ENCODE assay signal across 1 cellular context in the genomic region with DNA sequence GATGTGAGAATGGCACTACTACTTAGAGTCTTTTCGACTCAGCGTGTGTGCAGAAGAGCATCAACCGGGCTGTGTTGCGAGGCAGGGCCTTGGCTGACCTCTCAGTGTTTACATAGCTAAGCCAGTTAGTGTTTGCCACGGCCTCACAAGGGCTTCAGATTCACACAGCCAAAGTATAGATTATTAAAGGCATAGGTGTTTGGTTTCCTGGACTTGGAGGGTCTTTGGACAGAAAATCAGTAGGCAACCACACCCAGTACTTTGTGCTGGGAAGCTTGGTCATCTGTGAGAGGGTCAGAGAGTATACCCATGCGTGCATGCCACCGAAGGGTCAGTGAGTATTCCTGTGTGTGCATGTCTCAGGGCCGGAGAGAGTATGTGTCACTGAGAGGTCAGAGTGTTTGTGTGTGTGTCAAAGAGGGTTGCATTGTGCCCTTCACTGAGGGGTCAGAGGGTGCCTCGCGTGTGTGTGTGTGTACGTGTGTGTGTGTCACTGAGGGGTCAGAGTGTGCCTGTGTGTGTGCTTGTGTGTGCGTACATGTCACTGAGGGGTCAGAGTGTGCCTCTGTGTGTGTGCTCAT.
TF ChIP-seq lines count a peak whose summit lies in the region.

No MANE protein-coding gene starts in this region.

TF ChIP-seq in HepG2, 621 proteins besides CTCF, POLR2A, EP300 and RAD21 (continued from another document and continues in another):
- TF ChIP-seq, protein P1, sequence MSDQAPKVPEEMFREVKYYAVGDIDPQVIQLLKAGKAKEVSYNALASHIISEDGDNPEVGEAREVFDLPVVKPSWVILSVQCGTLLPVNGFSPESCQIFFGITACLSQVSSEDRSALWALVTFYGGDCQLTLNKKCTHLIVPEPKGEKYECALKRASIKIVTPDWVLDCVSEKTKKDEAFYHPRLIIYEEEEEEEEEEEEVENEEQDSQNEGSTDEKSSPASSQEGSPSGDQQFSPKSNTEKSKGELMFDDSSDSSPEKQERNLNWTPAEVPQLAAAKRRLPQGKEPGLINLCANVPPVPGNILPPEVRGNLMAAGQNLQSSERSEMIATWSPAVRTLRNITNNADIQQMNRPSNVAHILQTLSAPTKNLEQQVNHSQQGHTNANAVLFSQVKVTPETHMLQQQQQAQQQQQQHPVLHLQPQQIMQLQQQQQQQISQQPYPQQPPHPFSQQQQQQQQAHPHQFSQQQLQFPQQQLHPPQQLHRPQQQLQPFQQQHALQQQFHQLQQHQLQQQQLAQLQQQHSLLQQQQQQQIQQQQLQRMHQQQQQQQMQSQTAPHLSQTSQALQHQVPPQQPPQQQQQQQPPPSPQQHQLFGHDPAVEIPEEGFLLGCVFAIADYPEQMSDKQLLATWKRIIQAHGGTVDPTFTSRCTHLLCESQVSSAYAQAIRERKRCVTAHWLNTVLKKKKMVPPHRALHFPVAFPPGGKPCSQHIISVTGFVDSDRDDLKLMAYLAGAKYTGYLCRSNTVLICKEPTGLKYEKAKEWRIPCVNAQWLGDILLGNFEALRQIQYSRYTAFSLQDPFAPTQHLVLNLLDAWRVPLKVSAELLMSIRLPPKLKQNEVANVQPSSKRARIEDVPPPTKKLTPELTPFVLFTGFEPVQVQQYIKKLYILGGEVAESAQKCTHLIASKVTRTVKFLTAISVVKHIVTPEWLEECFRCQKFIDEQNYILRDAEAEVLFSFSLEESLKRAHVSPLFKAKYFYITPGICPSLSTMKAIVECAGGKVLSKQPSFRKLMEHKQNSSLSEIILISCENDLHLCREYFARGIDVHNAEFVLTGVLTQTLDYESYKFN (CRISPR knock-in tag; conservative IDR thresholded peaks at IDR 0.05) = peak; percentile 70
- TF ChIP-seq HNF4A (CRISPR knock-in tag; IDR thresholded peaks at IDR 0.05) (peak; percentile 10; the same call in 1 of the 2 replicates), ZNF839 (CRISPR knock-in tag; IDR thresholded peaks at IDR 0.05; ENCODE audit: borderline replicate concordance) (0 out of 2 replicates have a peak, but pooled peaks have one; percentile 61), BRCA1 (CRISPR knock-in tag; IDR thresholded peaks at IDR 0.05) (no peak), TAF1 (CRISPR knock-in tag; IDR thresholded peaks at IDR 0.05) (no peak), NR2F2 (IDR thresholded peaks at IDR 0.05; ENCODE audit: borderline replicate concordance, low read depth) (peak; percentile 74), ZNF501 (CRISPR knock-in tag; IDR thresholded peaks at IDR 0.05) (peak; percentile 70; the same call in 1 of the 2 replicates), ASH2L (IDR thresholded peaks at IDR 0.05; ENCODE audit: insufficient read length, low read depth, low read length) (peak; percentile 30), NR2F6 (IDR thresholded peaks at IDR 0.05) (peak; percentile 89), NR2F6 (CRISPR knock-in tag; IDR thresholded peaks at IDR 0.05) (peak; percentile 56), NFE2L1 (CRISPR knock-in tag; IDR thresholded peaks at IDR 0.05; ENCODE audit: borderline replicate concordance) (0 out of 2 replicates have a peak, but pooled peaks have one; percentile 64), SP5 (CRISPR knock-in tag; IDR thresholded peaks at IDR 0.05; ENCODE audit: borderline replicate concordance, low read depth) (no peak), POLR2AphosphoS2 (IDR thresholded peaks at IDR 0.05; ENCODE audit: low read depth, low read length) (no peak), FOXK1 (CRISPR knock-in tag; IDR thresholded peaks at IDR 0.05; ENCODE audit: borderline replicate concordance, low read depth) (peak; percentile 44; the same call in 1 of the 2 replicates), HDAC6 (IDR thresholded peaks at IDR 0.05; ENCODE audit: low read depth, low read length) (no peak), FOXK2 (IDR thresholded peaks at IDR 0.05) (0 out of 2 replicates have a peak, but pooled peaks have one; percentile 4), NR2F1 (CRISPR knock-in tag; IDR thresholded peaks at IDR 0.05) (peak; percentile 27 to 70; a peak in 3 of 4 replicates), ZEB1 (IDR thresholded peaks at IDR 0.05; ENCODE audit: insufficient replicate concordance, low read depth) (no peak), HNRNPUL1 (IDR thresholded peaks at IDR 0.05; ENCODE audit: low read depth, low read length) (no peak), ZNF724P (CRISPR knock-in tag; IDR thresholded peaks at IDR 0.05; ENCODE audit: borderline replicate concordance) (0 out of 2 replicates have a peak, but pooled peaks have one; percentile 52), SAP130 (CRISPR knock-in tag; IDR thresholded peaks at IDR 0.05; ENCODE audit: low read depth) (peak; percentile 31; the same call in 1 of the 2 replicates), TBX2 (CRISPR knock-in tag; IDR thresholded peaks at IDR 0.05; ENCODE audit: borderline replicate concordance) (peak; percentile 69; the same call in 1 of the 2 replicates), RARA (CRISPR knock-in tag; IDR thresholded peaks at IDR 0.05) (peak; percentile 51), KLF9 (CRISPR knock-in tag; IDR thresholded peaks at IDR 0.05; ENCODE audit: low read depth) (no peak), ZNF256 (CRISPR knock-in tag; conservative IDR thresholded peaks at IDR 0.05) (no peak), ZNF205 (CRISPR knock-in tag; IDR thresholded peaks at IDR 0.05) (peak; percentile 27; the same call in 1 of the 2 replicates), DNMT1 (CRISPR knock-in tag; IDR thresholded peaks at IDR 0.05) (peak; percentile 54; the same call in 1 of the 2 replicates), HOXD1 (CRISPR knock-in tag; IDR thresholded peaks at IDR 0.05) (no peak), NCOA1 (CRISPR knock-in tag; IDR thresholded peaks at IDR 0.05) (peak; percentile 71; the same call in 1 of the 2 replicates), HDAC1 (CRISPR knock-in tag; IDR thresholded peaks at IDR 0.05) (peak; percentile 52; the same call in 1 of the 2 replicates)
- TF ChIP-seq, protein P2, sequence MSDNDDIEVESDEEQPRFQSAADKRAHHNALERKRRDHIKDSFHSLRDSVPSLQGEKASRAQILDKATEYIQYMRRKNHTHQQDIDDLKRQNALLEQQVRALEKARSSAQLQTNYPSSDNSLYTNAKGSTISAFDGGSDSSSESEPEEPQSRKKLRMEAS (IDR thresholded peaks at IDR 0.05) = 0 out of 2 replicates have a peak, but pooled peaks have one; percentile 23
- TF ChIP-seq, protein P3, sequence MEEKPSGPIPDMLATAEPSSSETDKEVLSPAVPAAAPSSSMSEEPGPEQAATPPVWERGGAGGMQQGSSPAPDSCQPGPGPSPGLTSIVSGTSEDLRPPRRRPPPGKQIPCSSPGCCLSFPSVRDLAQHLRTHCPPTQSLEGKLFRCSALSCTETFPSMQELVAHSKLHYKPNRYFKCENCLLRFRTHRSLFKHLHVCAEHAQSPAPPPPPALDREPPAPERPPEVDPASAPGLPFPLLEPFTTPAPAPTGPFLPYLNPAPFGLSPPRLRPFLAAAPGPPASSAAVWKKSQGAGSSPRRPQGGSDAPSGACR (CRISPR knock-in tag; IDR thresholded peaks at IDR 0.05) = peak; percentile 71; the same call in 1 of the 2 replicates
- TF ChIP-seq, protein P4, sequence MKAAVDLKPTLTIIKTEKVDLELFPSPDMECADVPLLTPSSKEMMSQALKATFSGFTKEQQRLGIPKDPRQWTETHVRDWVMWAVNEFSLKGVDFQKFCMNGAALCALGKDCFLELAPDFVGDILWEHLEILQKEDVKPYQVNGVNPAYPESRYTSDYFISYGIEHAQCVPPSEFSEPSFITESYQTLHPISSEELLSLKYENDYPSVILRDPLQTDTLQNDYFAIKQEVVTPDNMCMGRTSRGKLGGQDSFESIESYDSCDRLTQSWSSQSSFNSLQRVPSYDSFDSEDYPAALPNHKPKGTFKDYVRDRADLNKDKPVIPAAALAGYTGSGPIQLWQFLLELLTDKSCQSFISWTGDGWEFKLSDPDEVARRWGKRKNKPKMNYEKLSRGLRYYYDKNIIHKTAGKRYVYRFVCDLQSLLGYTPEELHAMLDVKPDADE (CRISPR knock-in tag; IDR thresholded peaks at IDR 0.05) = no peak
- TF ChIP-seq, protein P5, sequence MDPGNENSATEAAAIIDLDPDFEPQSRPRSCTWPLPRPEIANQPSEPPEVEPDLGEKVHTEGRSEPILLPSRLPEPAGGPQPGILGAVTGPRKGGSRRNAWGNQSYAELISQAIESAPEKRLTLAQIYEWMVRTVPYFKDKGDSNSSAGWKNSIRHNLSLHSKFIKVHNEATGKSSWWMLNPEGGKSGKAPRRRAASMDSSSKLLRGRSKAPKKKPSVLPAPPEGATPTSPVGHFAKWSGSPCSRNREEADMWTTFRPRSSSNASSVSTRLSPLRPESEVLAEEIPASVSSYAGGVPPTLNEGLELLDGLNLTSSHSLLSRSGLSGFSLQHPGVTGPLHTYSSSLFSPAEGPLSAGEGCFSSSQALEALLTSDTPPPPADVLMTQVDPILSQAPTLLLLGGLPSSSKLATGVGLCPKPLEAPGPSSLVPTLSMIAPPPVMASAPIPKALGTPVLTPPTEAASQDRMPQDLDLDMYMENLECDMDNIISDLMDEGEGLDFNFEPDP (CRISPR knock-in tag; conservative IDR thresholded peaks at IDR 0.05) = 0 out of 2 replicates have a peak, but pooled peaks have one; percentile 59
- TF ChIP-seq, protein P6, sequence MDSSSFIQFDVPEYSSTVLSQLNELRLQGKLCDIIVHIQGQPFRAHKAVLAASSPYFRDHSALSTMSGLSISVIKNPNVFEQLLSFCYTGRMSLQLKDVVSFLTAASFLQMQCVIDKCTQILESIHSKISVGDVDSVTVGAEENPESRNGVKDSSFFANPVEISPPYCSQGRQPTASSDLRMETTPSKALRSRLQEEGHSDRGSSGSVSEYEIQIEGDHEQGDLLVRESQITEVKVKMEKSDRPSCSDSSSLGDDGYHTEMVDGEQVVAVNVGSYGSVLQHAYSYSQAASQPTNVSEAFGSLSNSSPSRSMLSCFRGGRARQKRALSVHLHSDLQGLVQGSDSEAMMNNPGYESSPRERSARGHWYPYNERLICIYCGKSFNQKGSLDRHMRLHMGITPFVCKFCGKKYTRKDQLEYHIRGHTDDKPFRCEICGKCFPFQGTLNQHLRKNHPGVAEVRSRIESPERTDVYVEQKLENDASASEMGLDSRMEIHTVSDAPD (CRISPR knock-in tag; IDR thresholded peaks at IDR 0.05) = peak; percentile 54; the same call in 1 of the 2 replicates
- TF ChIP-seq, protein P7, sequence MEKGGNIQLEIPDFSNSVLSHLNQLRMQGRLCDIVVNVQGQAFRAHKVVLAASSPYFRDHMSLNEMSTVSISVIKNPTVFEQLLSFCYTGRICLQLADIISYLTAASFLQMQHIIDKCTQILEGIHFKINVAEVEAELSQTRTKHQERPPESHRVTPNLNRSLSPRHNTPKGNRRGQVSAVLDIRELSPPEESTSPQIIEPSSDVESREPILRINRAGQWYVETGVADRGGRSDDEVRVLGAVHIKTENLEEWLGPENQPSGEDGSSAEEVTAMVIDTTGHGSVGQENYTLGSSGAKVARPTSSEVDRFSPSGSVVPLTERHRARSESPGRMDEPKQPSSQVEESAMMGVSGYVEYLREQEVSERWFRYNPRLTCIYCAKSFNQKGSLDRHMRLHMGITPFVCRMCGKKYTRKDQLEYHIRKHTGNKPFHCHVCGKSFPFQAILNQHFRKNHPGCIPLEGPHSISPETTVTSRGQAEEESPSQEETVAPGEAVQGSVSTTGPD (CRISPR knock-in tag; IDR thresholded peaks at IDR 0.05) = peak; percentile 78; the same call in 1 of the 2 replicates
- TF ChIP-seq, protein P8, sequence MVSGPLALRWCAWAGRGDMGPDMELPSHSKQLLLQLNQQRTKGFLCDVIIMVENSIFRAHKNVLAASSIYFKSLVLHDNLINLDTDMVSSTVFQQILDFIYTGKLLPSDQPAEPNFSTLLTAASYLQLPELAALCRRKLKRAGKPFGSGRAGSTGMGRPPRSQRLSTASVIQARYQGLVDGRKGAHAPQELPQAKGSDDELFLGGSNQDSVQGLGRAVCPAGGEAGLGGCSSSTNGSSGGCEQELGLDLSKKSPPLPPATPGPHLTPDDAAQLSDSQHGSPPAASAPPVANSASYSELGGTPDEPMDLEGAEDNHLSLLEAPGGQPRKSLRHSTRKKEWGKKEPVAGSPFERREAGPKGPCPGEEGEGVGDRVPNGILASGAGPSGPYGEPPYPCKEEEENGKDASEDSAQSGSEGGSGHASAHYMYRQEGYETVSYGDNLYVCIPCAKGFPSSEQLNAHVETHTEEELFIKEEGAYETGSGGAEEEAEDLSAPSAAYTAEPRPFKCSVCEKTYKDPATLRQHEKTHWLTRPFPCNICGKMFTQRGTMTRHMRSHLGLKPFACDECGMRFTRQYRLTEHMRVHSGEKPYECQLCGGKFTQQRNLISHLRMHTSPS (CRISPR knock-in tag; IDR thresholded peaks at IDR 0.05; ENCODE audit: low read depth) = no peak
- TF ChIP-seq, protein P9, sequence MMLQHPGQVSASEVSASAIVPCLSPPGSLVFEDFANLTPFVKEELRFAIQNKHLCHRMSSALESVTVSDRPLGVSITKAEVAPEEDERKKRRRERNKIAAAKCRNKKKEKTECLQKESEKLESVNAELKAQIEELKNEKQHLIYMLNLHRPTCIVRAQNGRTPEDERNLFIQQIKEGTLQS (CRISPR knock-in tag; IDR thresholded peaks at IDR 0.05) = no peak
- TF ChIP-seq, protein P10, sequence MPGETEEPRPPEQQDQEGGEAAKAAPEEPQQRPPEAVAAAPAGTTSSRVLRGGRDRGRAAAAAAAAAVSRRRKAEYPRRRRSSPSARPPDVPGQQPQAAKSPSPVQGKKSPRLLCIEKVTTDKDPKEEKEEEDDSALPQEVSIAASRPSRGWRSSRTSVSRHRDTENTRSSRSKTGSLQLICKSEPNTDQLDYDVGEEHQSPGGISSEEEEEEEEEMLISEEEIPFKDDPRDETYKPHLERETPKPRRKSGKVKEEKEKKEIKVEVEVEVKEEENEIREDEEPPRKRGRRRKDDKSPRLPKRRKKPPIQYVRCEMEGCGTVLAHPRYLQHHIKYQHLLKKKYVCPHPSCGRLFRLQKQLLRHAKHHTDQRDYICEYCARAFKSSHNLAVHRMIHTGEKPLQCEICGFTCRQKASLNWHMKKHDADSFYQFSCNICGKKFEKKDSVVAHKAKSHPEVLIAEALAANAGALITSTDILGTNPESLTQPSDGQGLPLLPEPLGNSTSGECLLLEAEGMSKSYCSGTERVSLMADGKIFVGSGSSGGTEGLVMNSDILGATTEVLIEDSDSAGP (CRISPR knock-in tag; IDR thresholded peaks at IDR 0.05; ENCODE audit: borderline replicate concordance) = peak; percentile 70
- TF ChIP-seq, protein P11, sequence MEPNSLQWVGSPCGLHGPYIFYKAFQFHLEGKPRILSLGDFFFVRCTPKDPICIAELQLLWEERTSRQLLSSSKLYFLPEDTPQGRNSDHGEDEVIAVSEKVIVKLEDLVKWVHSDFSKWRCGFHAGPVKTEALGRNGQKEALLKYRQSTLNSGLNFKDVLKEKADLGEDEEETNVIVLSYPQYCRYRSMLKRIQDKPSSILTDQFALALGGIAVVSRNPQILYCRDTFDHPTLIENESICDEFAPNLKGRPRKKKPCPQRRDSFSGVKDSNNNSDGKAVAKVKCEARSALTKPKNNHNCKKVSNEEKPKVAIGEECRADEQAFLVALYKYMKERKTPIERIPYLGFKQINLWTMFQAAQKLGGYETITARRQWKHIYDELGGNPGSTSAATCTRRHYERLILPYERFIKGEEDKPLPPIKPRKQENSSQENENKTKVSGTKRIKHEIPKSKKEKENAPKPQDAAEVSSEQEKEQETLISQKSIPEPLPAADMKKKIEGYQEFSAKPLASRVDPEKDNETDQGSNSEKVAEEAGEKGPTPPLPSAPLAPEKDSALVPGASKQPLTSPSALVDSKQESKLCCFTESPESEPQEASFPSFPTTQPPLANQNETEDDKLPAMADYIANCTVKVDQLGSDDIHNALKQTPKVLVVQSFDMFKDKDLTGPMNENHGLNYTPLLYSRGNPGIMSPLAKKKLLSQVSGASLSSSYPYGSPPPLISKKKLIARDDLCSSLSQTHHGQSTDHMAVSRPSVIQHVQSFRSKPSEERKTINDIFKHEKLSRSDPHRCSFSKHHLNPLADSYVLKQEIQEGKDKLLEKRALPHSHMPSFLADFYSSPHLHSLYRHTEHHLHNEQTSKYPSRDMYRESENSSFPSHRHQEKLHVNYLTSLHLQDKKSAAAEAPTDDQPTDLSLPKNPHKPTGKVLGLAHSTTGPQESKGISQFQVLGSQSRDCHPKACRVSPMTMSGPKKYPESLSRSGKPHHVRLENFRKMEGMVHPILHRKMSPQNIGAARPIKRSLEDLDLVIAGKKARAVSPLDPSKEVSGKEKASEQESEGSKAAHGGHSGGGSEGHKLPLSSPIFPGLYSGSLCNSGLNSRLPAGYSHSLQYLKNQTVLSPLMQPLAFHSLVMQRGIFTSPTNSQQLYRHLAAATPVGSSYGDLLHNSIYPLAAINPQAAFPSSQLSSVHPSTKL (CRISPR knock-in tag; IDR thresholded peaks at IDR 0.05) = peak; percentile 32; the same call in 1 of the 2 replicates
